11 cellular contexts compared by ENCODE assay signal in the genomic region with DNA sequence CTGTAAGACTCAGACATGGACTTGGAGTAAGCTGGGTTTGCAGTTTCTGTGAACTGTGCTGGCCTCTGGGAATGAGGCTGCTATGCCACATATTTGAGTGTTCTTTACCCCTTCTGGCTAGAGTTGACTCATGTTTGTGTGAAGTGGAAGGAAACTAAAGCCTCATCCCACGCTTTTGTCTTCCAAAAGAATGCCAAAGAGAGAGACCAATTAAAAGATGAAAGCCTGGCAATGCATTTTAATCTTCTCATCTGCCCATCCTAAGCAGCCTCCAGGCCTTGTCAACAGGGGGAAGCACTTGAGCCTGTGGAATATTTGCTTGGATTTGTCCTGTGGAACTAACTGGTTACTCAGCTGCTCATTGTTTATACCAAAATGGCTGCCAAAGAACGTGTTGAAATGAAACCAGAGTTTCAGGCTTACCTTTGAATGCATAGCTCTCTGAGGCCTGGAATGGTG. TPM values are rescaled to one million over a fixed set of nuclear protein-coding genes. Genes with fewer than 3 reads are reported as not detected.
DNase-seq lines count a peak whose midpoint lies in the region; ATAC-seq and TF ChIP-seq lines count a peak whose summit lies in the region.
"Had no signal": no experiment of that assay in that cellular context is flagged by ENCODE, and none has a peak within 500 bp of the region (broad histone marks: within the 10 kb centered on the region; RNA-seq: fewer than 3 reads in every experiment).

No MANE protein-coding gene starts in this region.

- no peak for ATAC-seq in left colon

- intact Hi-C loops in left colon (cut with DNase I, micrococcal nuclease) = no loop called here

- no peaks in the 10 kb centered on the region for H3K27me3 ChIP-seq in HAP-1 (ENCODE audit: low read depth)
- H3K27me3 ChIP-seq: colonic mucosa, pancreas, upper lobe of left lung had no signal

- H3K36me3 ChIP-seq in HAP-1 (replicated peaks) = no peaks in the 10 kb centered on the region
- H3K36me3 ChIP-seq: colonic mucosa, pancreas, upper lobe of left lung had no signal

- peak; percentile 47 for TF ChIP-seq CTCF in AG09309 (IDR thresholded peaks at IDR 0.05; ENCODE audit: control insufficient read depth, insufficient read depth, low read depth, low read length, missing control alignments)

- in situ Hi-C loops in HAP-1 (cut with MboI; ENCODE audit: low sequenced_read_pairs) = loop anchor here (25.0 kb wide), 3 partner anchors 177 to 1227 kb away; no protein-coding TSS in a partner anchor

- peaks cover 7% of the 10 kb centered on the region for H3K4me1 ChIP-seq in HAP-1
- H3K4me1 ChIP-seq: colonic mucosa, pancreas had no signal

- no peaks in the 10 kb centered on the region for H3K9me3 ChIP-seq in HAP-1
- H3K9me3 ChIP-seq: colonic mucosa, pancreas, upper lobe of left lung had no signal

- peak; percentile 56 for DNase-seq in AG09309 (ENCODE audit: low read depth)
- DNase-seq in HAP-1 (ENCODE audit: low spot score in 2 of 2) = peak; percentile 23 to 35
- DNase-seq in SW480 (ENCODE audit: low spot score) = peak; percentile 84
- peak; percentile 42 for DNase-seq in iPS-NIHi7 (ENCODE audit: extremely low spot score)
- DNase-seq in activated CD4-positive, CD25-positive, alpha-beta regulatory T cell (lab: John Stamatoyannopoulos, UW) = no peak
- no peak for DNase-seq in NCI-H524 treated with DMSO at 0.1 percent for 48 hours (lab: John Stamatoyannopoulos, UW)
- DNase-seq in Ammon's horn (ENCODE audit: low spot score) = no peak
- DNase-seq in left colon = no peak
- DNase-seq: colonic mucosa, pancreas, upper lobe of left lung had no signal

- H3K4me3 ChIP-seq in AG09309 (ENCODE audit: control insufficient read depth, low read depth, low read length) = no peak overlapping the region
- H3K4me3 ChIP-seq in HAP-1 = no peak overlapping the region
- H3K4me3 ChIP-seq: colonic mucosa, pancreas, upper lobe of left lung had no signal

RNA-seq across cellular contexts. Expression of a gene that starts 49.1 kb away (rescaled TPM):
- 100 to 1,000 TPM; 169 to 239 TPM for total RNA-seq in left colon

Comparison
In these comparisons a context has a peak if more than half of its experiments do, and no peak if none do; other contexts are left out.
1. DNase-seq: peak in AG09309 (single experiment), HAP-1 (2 of 2), SW480 (single experiment) and iPS-NIHi7 (single experiment); none in activated CD4-positive, CD25-positive, alpha-beta regulatory T cell (0 of 4), NCI-H524 treated with DMSO at 0.1 percent for 48 hours (single experiment), Ammon's horn (single experiment) and left colon (0 of 2).